In genomic region chr12:6221146-6221545, GRCh38 we compare ENCODE assay signal across 1 cellular context.
TF ChIP-seq lines count a peak whose summit lies in the region.

No MANE protein-coding gene starts in this region.

TF ChIP-seq in HepG2, 621 proteins besides CTCF, POLR2A, EP300 and RAD21 (continued from another document):
- TF ChIP-seq E2F2 (CRISPR knock-in tag; IDR thresholded peaks at IDR 0.05; ENCODE audit: borderline replicate concordance), result no peak
- no peak for TF ChIP-seq MXD4 (CRISPR knock-in tag; IDR thresholded peaks at IDR 0.05)
- no peak for TF ChIP-seq HOXA9 (CRISPR knock-in tag; IDR thresholded peaks at IDR 0.05; ENCODE audit: borderline replicate concordance)
- TF ChIP-seq, protein P1, sequence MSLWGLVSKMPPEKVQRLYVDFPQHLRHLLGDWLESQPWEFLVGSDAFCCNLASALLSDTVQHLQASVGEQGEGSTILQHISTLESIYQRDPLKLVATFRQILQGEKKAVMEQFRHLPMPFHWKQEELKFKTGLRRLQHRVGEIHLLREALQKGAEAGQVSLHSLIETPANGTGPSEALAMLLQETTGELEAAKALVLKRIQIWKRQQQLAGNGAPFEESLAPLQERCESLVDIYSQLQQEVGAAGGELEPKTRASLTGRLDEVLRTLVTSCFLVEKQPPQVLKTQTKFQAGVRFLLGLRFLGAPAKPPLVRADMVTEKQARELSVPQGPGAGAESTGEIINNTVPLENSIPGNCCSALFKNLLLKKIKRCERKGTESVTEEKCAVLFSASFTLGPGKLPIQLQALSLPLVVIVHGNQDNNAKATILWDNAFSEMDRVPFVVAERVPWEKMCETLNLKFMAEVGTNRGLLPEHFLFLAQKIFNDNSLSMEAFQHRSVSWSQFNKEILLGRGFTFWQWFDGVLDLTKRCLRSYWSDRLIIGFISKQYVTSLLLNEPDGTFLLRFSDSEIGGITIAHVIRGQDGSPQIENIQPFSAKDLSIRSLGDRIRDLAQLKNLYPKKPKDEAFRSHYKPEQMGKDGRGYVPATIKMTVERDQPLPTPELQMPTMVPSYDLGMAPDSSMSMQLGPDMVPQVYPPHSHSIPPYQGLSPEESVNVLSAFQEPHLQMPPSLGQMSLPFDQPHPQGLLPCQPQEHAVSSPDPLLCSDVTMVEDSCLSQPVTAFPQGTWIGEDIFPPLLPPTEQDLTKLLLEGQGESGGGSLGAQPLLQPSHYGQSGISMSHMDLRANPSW (CRISPR knock-in tag; IDR thresholded peaks at IDR 0.05; ENCODE audit: borderline replicate concordance), result no peak
- no peak for TF ChIP-seq ZNF441 (CRISPR knock-in tag; IDR thresholded peaks at IDR 0.05; ENCODE audit: borderline replicate concordance)
- TF ChIP-seq, protein P2, sequence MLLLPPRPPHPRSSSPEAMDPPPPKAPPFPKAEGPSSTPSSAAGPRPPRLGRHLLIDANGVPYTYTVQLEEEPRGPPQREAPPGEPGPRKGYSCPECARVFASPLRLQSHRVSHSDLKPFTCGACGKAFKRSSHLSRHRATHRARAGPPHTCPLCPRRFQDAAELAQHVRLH (CRISPR knock-in tag; IDR thresholded peaks at IDR 0.05; ENCODE audit: borderline replicate concordance, low read depth), result no peak
- TF ChIP-seq ADNP (CRISPR knock-in tag; IDR thresholded peaks at IDR 0.05), result no peak
- TF ChIP-seq AGO2 (optimal IDR thresholded peaks at IDR 0.05; ENCODE audit: low read depth, low read length), result no peak
TF ChIP-seq in HepG2: peak in this region for 0.
